Comparison of ENCODE assay signal across 21 cellular contexts in genomic region chr15:72873379-72874233, GRCh38.
DNase-seq lines count a peak whose midpoint lies in the region; ATAC-seq and TF ChIP-seq lines count a peak whose summit lies in the region.
"Had no signal": no experiment of that assay in that cellular context is flagged by ENCODE, and none has a peak within 500 bp of the region (broad histone marks: within the 10 kb centered on the region; RNA-seq: fewer than 3 reads in every experiment).

No MANE protein-coding gene starts in this region.

- no peak overlapping the region for H4K12ac ChIP-seq in trophoblast cell (ENCODE audit: low read depth, low read length)

- H4K8ac ChIP-seq in IMR-90 (ENCODE audit: low read depth in 2 of 2, low read length in 2 of 2) (no peak overlapping the region), trophoblast cell (ENCODE audit: low read depth, low read length) (no peak overlapping the region)

- H3K4me3 ChIP-seq in IMR-90 (ENCODE audit: insufficient read depth, low read depth, low read length): no peak overlapping the region
- H3K4me3 ChIP-seq in trophoblast cell (ENCODE audit: low read depth, low read length): no peak overlapping the region
- H3K4me3 ChIP-seq: HAP-1, left ventricle myocardium inferior, thoracic aorta had no signal

- no TSS peak for BruUV-seq in IMR-90 (replicated peaks; lab: Mats Ljungman, UMichigan)

- H3K4me1 Mint-ChIP-seq in HFFc6 (ENCODE audit: low read depth): no peaks in the 10 kb centered on the region
- H3K4me1 Mint-ChIP-seq: activated CD4-positive, alpha-beta memory T cell treated with anti-CD3 and anti-CD28 coated beads, Interleukin-2, amount 10 ng/mL, durations not matched to agents 7 days and 5 days; CD4-positive, CD25-positive, alpha-beta regulatory T cell had no signal

- no peak overlapping the region for H4K5ac ChIP-seq in IMR-90 (ENCODE audit: low read depth, low read length)

- POLR2A ChIA-PET in IMR-90 (lab: Charles Lee; ENCODE audit: unreplicated experiment): no interaction called here

- H3K56ac ChIP-seq in IMR-90 (ENCODE audit: extremely low read depth, insufficient read depth, low read length): no peak overlapping the region

- H4K91ac ChIP-seq in IMR-90 (ENCODE audit: insufficient read depth, low read depth, low read length) (no peak overlapping the region), trophoblast cell (ENCODE audit: low read depth, low read length) (no peak overlapping the region)

- no peak overlapping the region for H2BK5ac ChIP-seq in IMR-90 (ENCODE audit: low read depth, low read length, poor library complexity, severe bottlenecking)
- no peak overlapping the region for H2BK5ac ChIP-seq in trophoblast cell (ENCODE audit: low read depth, low read length, poor library complexity)

- H3K9ac ChIP-seq in IMR-90 (ENCODE audit: low read depth, low read length) (no peak overlapping the region), trophoblast cell (ENCODE audit: low read length) (no peak overlapping the region)
- H3K9ac ChIP-seq: KMS-11 had no signal

- H3K4ac ChIP-seq in IMR-90 (ENCODE audit: low read depth, low read length) (no peak overlapping the region), trophoblast cell (ENCODE audit: low read depth, low read length) (no peak overlapping the region)

- H3K79me2 ChIP-seq in trophoblast cell (ENCODE audit: control insufficient read depth, insufficient read depth, low read length, poor library complexity): no peaks in the 10 kb centered on the region

- ATAC-seq in IMR-90 (ENCODE audit: low read depth): no peak

- TF ChIP-seq CTCF in IMR-90 (conservative IDR thresholded peaks at IDR 0.05; ENCODE audit: low read depth, low read length) (no peak), HFFc6 (IDR thresholded peaks at IDR 0.05) (no peak)

- no peak overlapping the region for H2BK20ac ChIP-seq in IMR-90 (ENCODE audit: low read depth, low read length)

- DNase-seq in IMR-90: no peak
- DNase-seq in NCI-H226: peak; percentile 1
- peak; percentile 13 for DNase-seq in fibroblast of peridontal ligament (ENCODE audit: extremely low read depth)
- peak; percentile 27 to 41 for DNase-seq in trophoblast cell
- no peak for DNase-seq in Kasumi-1 (lab: John Stamatoyannopoulos, UW)
- DNase-seq in GM19240 (ENCODE audit: insufficient read length, low spot score): no peak
- DNase-seq in HFFc6: no peak
- DNase-seq: activated CD4-positive, alpha-beta memory T cell treated with anti-CD3 and anti-CD28 coated beads, Interleukin-2, amount 10 ng/mL, durations not matched to agents 7 days and 5 days; activated CD4-positive, CD25-positive, alpha-beta regulatory T cell; activated gamma-delta T cell; CD4-positive, CD25-positive, alpha-beta regulatory T cell; GDM1; left ventricle myocardium inferior; NCI-H2029; NCI-H526; stimulated activated CD4-positive, alpha-beta T cell treated with anti-CD3 and anti-CD28 coated beads, Interleukin-2, amount 100 ng/mL, for 48 hours; stimulated activated naive CD4-positive, alpha-beta T cell treated with Interleukin-2 at 50 U/mL for 16 hours had no signal

- H3K4me2 ChIP-seq in IMR-90 (ENCODE audit: low read depth, low read length) (no peak overlapping the region), trophoblast cell (ENCODE audit: low read length) (no peak overlapping the region)
- H3K4me2 ChIP-seq: KMS-11 had no signal

- peaks cover 19% of the 10 kb centered on the region for H3K27me3 Mint-ChIP-seq in HFFc6 (ENCODE audit: insufficient read depth)

- H2BK120ac ChIP-seq in IMR-90 (ENCODE audit: low read depth, low read length) (no peak overlapping the region), trophoblast cell (ENCODE audit: insufficient read depth, low read length, poor library complexity) (no peak overlapping the region)

- no peaks in the 10 kb centered on the region for H3K4me1 ChIP-seq in IMR-90 (ENCODE audit: control insufficient read depth, insufficient read depth, low read length)
- no peaks in the 10 kb centered on the region for H3K4me1 ChIP-seq in trophoblast cell (ENCODE audit: control insufficient read depth in 1 of 2, insufficient read depth in 2 of 2, low read length in 2 of 2)
- H3K4me1 ChIP-seq: HAP-1 had no signal

- H3K9me3 Mint-ChIP-seq in HFFc6: no peaks in the 10 kb centered on the region
- H3K9me3 Mint-ChIP-seq: activated CD4-positive, alpha-beta memory T cell treated with anti-CD3 and anti-CD28 coated beads, Interleukin-2, amount 10 ng/mL, durations not matched to agents 7 days and 5 days had no signal

- H3K9me1 ChIP-seq in IMR-90 (ENCODE audit: insufficient read depth, low read length): no peaks in the 10 kb centered on the region

- H4K20me1 ChIP-seq in IMR-90 (ENCODE audit: insufficient read depth, low read length): no peaks in the 10 kb centered on the region

- H2BK12ac ChIP-seq in trophoblast cell (ENCODE audit: low read length): no peak overlapping the region

- H2AK9ac ChIP-seq in IMR-90 (replicated peaks; ENCODE audit: low read depth, low read length, poor library complexity): no peak overlapping the region

- CTCF ChIA-PET in IMR-90 (lab: Yijun Ruan, JAX): no interaction called here

- no CpG with 5 or more reads among the region's 12 CpGs for WGBS in IMR-90 (ENCODE audit: extremely low coverage in 2 of 2, insufficient read length in 1 of 2), 2 experiments
- no CpG with 5 or more reads among the region's 12 CpGs for WGBS in trophoblast cell (ENCODE audit: extremely low coverage, insufficient coverage, insufficient read length)

- no peak overlapping the region for H2BK15ac ChIP-seq in IMR-90 (ENCODE audit: low read depth, low read length)

- H3K9me3 ChIP-seq in IMR-90 (ENCODE audit: control insufficient read depth, insufficient read depth, low read length) (peaks cover 3% of the 10 kb centered on the region; the same call in 1 of the 2 replicates), trophoblast cell (ENCODE audit: insufficient read depth, low read depth, low read length) (no peaks in the 10 kb centered on the region)
- H3K9me3 ChIP-seq: left ventricle myocardium inferior, thoracic aorta had no signal

- no peak overlapping the region for H3K4me3 Mint-ChIP-seq in HFFc6
- H3K4me3 Mint-ChIP-seq: activated CD4-positive, alpha-beta memory T cell treated with anti-CD3 and anti-CD28 coated beads, Interleukin-2, amount 10 ng/mL, durations not matched to agents 7 days and 5 days; CD4-positive, CD25-positive, alpha-beta regulatory T cell; dendritic cell treated with granulocyte-macrophage colony-stimulating factor and Interleukin-4, amounts not matched to agents 40 ng/mL and 50 ng/mL, for 4 days had no signal

- H3K14ac ChIP-seq in IMR-90 (replicated peaks; ENCODE audit: low read depth, low read length) (no peak overlapping the region), trophoblast cell (ENCODE audit: low read length) (no peak overlapping the region)

- H3K36me3 Mint-ChIP-seq in HFFc6 (ENCODE audit: low read depth): peaks cover 12% of the 10 kb centered on the region; the same call in 1 of the 2 replicates
- H3K36me3 Mint-ChIP-seq: CD4-positive, CD25-positive, alpha-beta regulatory T cell had no signal

- H3K23ac ChIP-seq in IMR-90 (ENCODE audit: low read depth, low read length) (no peak overlapping the region), trophoblast cell (ENCODE audit: low read length) (no peak overlapping the region)

- intact Hi-C loops in IMR-90 (cut with micrococcal nuclease): no loop called here

- TF ChIP-seq RAD21 in IMR-90 (IDR thresholded peaks at IDR 0.05; ENCODE audit: low read length): no peak

- TF ChIP-seq POLR2A in IMR-90 (IDR thresholded peaks at IDR 0.05; ENCODE audit: low read depth, low read length): no peak

- in situ Hi-C loops in IMR-90 (cut with MboI; ENCODE audit: low sequenced_read_pairs): no loop called here

- dilution Hi-C loops in IMR-90 (cut with HindIII; ENCODE audit: low sequenced_read_pairs, unreplicated experiment): no loop called here

- H3K36me3 ChIP-seq in IMR-90 (ENCODE audit: control insufficient read depth, insufficient read depth, low read length): no peaks in the 10 kb centered on the region
- H3K36me3 ChIP-seq in trophoblast cell (ENCODE audit: control insufficient read depth in 1 of 2, insufficient read depth in 2 of 2, low read length in 2 of 2): no peaks in the 10 kb centered on the region
- H3K36me3 ChIP-seq: HAP-1, left ventricle myocardium inferior, thoracic aorta had no signal

- H3K79me1 ChIP-seq in IMR-90 (ENCODE audit: low read depth in 1 of 2, low read length in 2 of 2) (no peaks in the 10 kb centered on the region), trophoblast cell (ENCODE audit: low read length) (no peaks in the 10 kb centered on the region)

- H2AK5ac ChIP-seq in IMR-90 (ENCODE audit: low read depth, low read length): no peak overlapping the region
- no peak overlapping the region for H2AK5ac ChIP-seq in trophoblast cell (ENCODE audit: low read length)

- H2AFZ ChIP-seq in IMR-90 (replicated peaks; ENCODE audit: low read length, poor library complexity) (peak overlapping the region; percentile 10), trophoblast cell (ENCODE audit: insufficient read depth, low read length, poor library complexity) (no peak overlapping the region)

- H3K27ac ChIP-seq in IMR-90 (ENCODE audit: insufficient read depth, low read length) (no peak overlapping the region), trophoblast cell (ENCODE audit: low read depth, low read length) (no peak overlapping the region)
- H3K27ac ChIP-seq: KMS-11, left ventricle myocardium inferior, thoracic aorta had no signal

- no peak overlapping the region for H3K27ac Mint-ChIP-seq in HFFc6
- H3K27ac Mint-ChIP-seq: activated CD4-positive, alpha-beta memory T cell treated with anti-CD3 and anti-CD28 coated beads, Interleukin-2, amount 10 ng/mL, durations not matched to agents 7 days and 5 days; CD4-positive, CD25-positive, alpha-beta regulatory T cell; dendritic cell treated with granulocyte-macrophage colony-stimulating factor and Interleukin-4, amounts not matched to agents 40 ng/mL and 50 ng/mL, for 4 days had no signal

- H3K27me3 ChIP-seq in IMR-90 (ENCODE audit: control insufficient read depth, insufficient read depth, low read length) (peaks cover 22% of the 10 kb centered on the region), trophoblast cell (ENCODE audit: insufficient read depth, low read length) (no peaks in the 10 kb centered on the region)

- H3K18ac ChIP-seq in IMR-90 (ENCODE audit: low read depth, low read length) (no peak overlapping the region), trophoblast cell (ENCODE audit: low read length) (no peak overlapping the region)

TF ChIP-seq in IMR-90, 13 proteins besides CTCF, POLR2A, EP300 and RAD21 (continues in another document):
- TF ChIP-seq FOS (IDR thresholded peaks at IDR 0.05; ENCODE audit: low read depth, low read length): no peak
- no peak for TF ChIP-seq MAZ (IDR thresholded peaks at IDR 0.05; ENCODE audit: borderline replicate concordance, low read depth, low read length)
- no peak for TF ChIP-seq MAFK (IDR thresholded peaks at IDR 0.05; ENCODE audit: low read depth, low read length)
- no peak for TF ChIP-seq RFX5 (IDR thresholded peaks at IDR 0.05; ENCODE audit: low read depth, low read length)
- no peak for TF ChIP-seq BHLHE40 (IDR thresholded peaks at IDR 0.05; ENCODE audit: low read depth, low read length)

Comparison
In these comparisons a context has a peak if more than half of its experiments do, and no peak if none do; other contexts are left out.
1. DNase-seq: peak in NCI-H226 (single experiment), fibroblast of peridontal ligament (single experiment) and trophoblast cell (2 of 2); none in IMR-90 (single experiment), Kasumi-1 (0 of 2), GM19240 (single experiment) and HFFc6 (single experiment).